1 cellular context compared by ENCODE assay signal in genomic region chr11:76615950-76616349, GRCh38.
TF ChIP-seq lines count a peak whose summit lies in the region.

No MANE protein-coding gene starts in this region.

TF ChIP-seq in HepG2, 621 proteins besides CTCF, POLR2A, EP300 and RAD21 (continued from another document):
- TF ChIP-seq, protein P1, sequence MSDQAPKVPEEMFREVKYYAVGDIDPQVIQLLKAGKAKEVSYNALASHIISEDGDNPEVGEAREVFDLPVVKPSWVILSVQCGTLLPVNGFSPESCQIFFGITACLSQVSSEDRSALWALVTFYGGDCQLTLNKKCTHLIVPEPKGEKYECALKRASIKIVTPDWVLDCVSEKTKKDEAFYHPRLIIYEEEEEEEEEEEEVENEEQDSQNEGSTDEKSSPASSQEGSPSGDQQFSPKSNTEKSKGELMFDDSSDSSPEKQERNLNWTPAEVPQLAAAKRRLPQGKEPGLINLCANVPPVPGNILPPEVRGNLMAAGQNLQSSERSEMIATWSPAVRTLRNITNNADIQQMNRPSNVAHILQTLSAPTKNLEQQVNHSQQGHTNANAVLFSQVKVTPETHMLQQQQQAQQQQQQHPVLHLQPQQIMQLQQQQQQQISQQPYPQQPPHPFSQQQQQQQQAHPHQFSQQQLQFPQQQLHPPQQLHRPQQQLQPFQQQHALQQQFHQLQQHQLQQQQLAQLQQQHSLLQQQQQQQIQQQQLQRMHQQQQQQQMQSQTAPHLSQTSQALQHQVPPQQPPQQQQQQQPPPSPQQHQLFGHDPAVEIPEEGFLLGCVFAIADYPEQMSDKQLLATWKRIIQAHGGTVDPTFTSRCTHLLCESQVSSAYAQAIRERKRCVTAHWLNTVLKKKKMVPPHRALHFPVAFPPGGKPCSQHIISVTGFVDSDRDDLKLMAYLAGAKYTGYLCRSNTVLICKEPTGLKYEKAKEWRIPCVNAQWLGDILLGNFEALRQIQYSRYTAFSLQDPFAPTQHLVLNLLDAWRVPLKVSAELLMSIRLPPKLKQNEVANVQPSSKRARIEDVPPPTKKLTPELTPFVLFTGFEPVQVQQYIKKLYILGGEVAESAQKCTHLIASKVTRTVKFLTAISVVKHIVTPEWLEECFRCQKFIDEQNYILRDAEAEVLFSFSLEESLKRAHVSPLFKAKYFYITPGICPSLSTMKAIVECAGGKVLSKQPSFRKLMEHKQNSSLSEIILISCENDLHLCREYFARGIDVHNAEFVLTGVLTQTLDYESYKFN (CRISPR knock-in tag; conservative IDR thresholded peaks at IDR 0.05): no peak
- no peak for TF ChIP-seq ARID4A (CRISPR knock-in tag; IDR thresholded peaks at IDR 0.05; ENCODE audit: borderline replicate concordance)
- no peak for TF ChIP-seq ZNF746 (CRISPR knock-in tag; IDR thresholded peaks at IDR 0.05)
- TF ChIP-seq ZSCAN31 (CRISPR knock-in tag; IDR thresholded peaks at IDR 0.05; ENCODE audit: low read depth): no peak
- no peak for TF ChIP-seq MATR3 (CRISPR knock-in tag; IDR thresholded peaks at IDR 0.05)
- TF ChIP-seq IRF1 (CRISPR knock-in tag; IDR thresholded peaks at IDR 0.05; ENCODE audit: low read depth): no peak
- no peak for TF ChIP-seq HMG20A (CRISPR knock-in tag; IDR thresholded peaks at IDR 0.05; ENCODE audit: borderline replicate concordance)
- TF ChIP-seq ZNF382 (CRISPR knock-in tag; IDR thresholded peaks at IDR 0.05; ENCODE audit: borderline replicate concordance): no peak
- no peak for TF ChIP-seq ATM (IDR thresholded peaks at IDR 0.05; ENCODE audit: borderline replicate concordance)
- no peak for TF ChIP-seq FOXO1 (CRISPR knock-in tag; IDR thresholded peaks at IDR 0.05)
- TF ChIP-seq ZNF205 (CRISPR knock-in tag; IDR thresholded peaks at IDR 0.05): no peak
- TF ChIP-seq EZH2 (conservative IDR thresholded peaks at IDR 0.05; ENCODE audit: low read depth, low read length): no peak
- no peak for TF ChIP-seq ZNF816 (CRISPR knock-in tag; IDR thresholded peaks at IDR 0.05; ENCODE audit: borderline replicate concordance)
